28 cellular contexts compared by ENCODE assay signal in the genomic region with DNA sequence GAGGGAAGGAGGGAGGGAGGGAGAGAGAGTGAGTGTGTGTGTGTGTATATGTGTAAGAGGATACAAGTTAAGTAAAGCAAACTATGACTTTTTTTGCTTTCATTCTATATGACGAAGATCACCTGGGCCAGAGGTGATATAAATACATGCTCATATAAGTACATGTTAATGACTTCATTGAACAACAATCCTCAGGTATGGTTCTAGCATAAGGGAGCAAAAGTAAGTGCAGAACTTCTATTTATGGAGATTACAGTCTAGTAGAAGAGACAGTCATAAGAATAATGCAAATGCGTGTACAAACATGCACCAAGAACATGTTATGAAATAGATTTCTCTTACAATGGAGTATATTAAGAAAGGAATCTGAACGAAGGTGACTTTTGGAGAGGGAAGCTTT.
"Had no signal": no experiment of that assay in that cellular context is flagged by ENCODE, and none has a peak within 500 bp of the region (broad histone marks: within the 10 kb centered on the region; RNA-seq: fewer than 3 reads in every experiment).

No MANE protein-coding gene starts in this region.

- FAIRE-seq: kidney had no signal

- H3K27me3 ChIP-seq: hepatocyte, left lung, neural progenitor cell, neutrophil, right atrium auricular region, right lobe of liver, tibial nerve, vagina had no signal

- H3K4me1 ChIP-seq: left lung, lower lobe of right lung, neural progenitor cell, parathyroid adenoma, right atrium auricular region, right lobe of liver, tibial nerve, vagina had no signal

- H3K27me3 Mint-ChIP-seq: naive B cell; stimulated activated memory B cell treated with anti-CD40 and anti-IgM and Interleukin-4, amounts not matched to agents 10 μg/mL and 1 μg/mL and 100 μg/mL, for 72 hours; stimulated activated naive CD8-positive, alpha-beta T cell treated with anti-CD3 and anti-CD28 coated beads, Interleukin-15, amount 100 ng/mL, for 72 hours; type B pancreatic cell had no signal

- H3K4me3 Mint-ChIP-seq: mesothelial cell of epicardium; naive B cell; natural killer cell; nephron progenitor cell; neural progenitor cell; stimulated activated memory B cell treated with anti-CD40 and anti-IgM and Interleukin-4, amounts not matched to agents 10 μg/mL and 1 μg/mL and 100 μg/mL, for 72 hours; stimulated activated naive CD8-positive, alpha-beta T cell treated with anti-CD3 and anti-CD28 coated beads, Interleukin-15, amount 100 ng/mL, for 72 hours; type B pancreatic cell had no signal

- H3K9me3 ChIP-seq: left lung, lower lobe of right lung, neutrophil, right atrium auricular region, right lobe of liver, tibial nerve, vagina had no signal

- H3K4me1 Mint-ChIP-seq: naive B cell; natural killer cell; nephron progenitor cell; stimulated activated memory B cell treated with anti-CD40 and anti-IgM and Interleukin-4, amounts not matched to agents 10 μg/mL and 1 μg/mL and 100 μg/mL, for 72 hours; stimulated activated naive CD8-positive, alpha-beta T cell treated with anti-CD3 and anti-CD28 coated beads, Interleukin-15, amount 100 ng/mL, for 72 hours had no signal

- DNase-seq: kidney; left colon; left lung; lower lobe of right lung; mesendoderm; naive B cell; natural killer cell; nephron progenitor cell; occipital lobe; right lobe of liver; stimulated activated CD4-positive, alpha-beta T cell treated with anti-CD3 and anti-CD28 coated beads, Interleukin-1b, Interleukin-23, amount 100 ng/mL, for 48 hours; stimulated activated CD4-positive, alpha-beta T cell treated with anti-CD3 and anti-CD28 coated beads, Interleukin-2, amount 100 ng/mL, for 48 hours; stimulated activated CD4-positive, alpha-beta T cell treated with anti-CD3 and anti-CD28 coated beads, Interleukin-4, amount 100 ng/mL, for 4 hours; stimulated activated CD8-positive, alpha-beta memory T cell treated with anti-CD3 and anti-CD28 coated beads, Interleukin-4, amount 100 ng/mL, for 48 hours; stimulated activated naive CD4-positive, alpha-beta T cell treated with Interleukin-2 at 50 U/mL for 16 hours; stimulated activated naive CD8-positive, alpha-beta T cell treated with anti-CD3 and anti-CD28 coated beads, Interleukin-15, amount 100 ng/mL, for 72 hours; substantia nigra had no signal

- H3K4me3 ChIP-seq: hepatocyte, left lung, lower lobe of right lung, neural progenitor cell, right atrium auricular region, right lobe of liver, smooth muscle cell, tibial nerve, vagina had no signal

- ATAC-seq: left colon; left lung; lower lobe of right lung; natural killer cell; right lobe of liver; stimulated activated memory B cell treated with anti-CD40 and anti-IgM and Interleukin-4, amounts not matched to agents 10 μg/mL and 1 μg/mL and 100 μg/mL, for 72 hours; stimulated activated naive CD8-positive, alpha-beta T cell treated with anti-CD3 and anti-CD28 coated beads, Interleukin-15, amount 100 ng/mL, for 72 hours had no signal

- H3K36me3 Mint-ChIP-seq: mesothelial cell of epicardium; naive B cell; natural killer cell; neural progenitor cell; stimulated activated memory B cell treated with anti-CD40 and anti-IgM and Interleukin-4, amounts not matched to agents 10 μg/mL and 1 μg/mL and 100 μg/mL, for 72 hours; type B pancreatic cell had no signal

- H3K36me3 ChIP-seq: left lung, lower lobe of right lung, neural progenitor cell, neutrophil, right atrium auricular region, right lobe of liver, tibial nerve, vagina had no signal

- H3K27ac Mint-ChIP-seq: mesothelial cell of epicardium; naive B cell; natural killer cell; nephron progenitor cell; neural progenitor cell; stimulated activated memory B cell treated with anti-CD40 and anti-IgM and Interleukin-4, amounts not matched to agents 10 μg/mL and 1 μg/mL and 100 μg/mL, for 72 hours; stimulated activated naive CD8-positive, alpha-beta T cell treated with anti-CD3 and anti-CD28 coated beads, Interleukin-15, amount 100 ng/mL, for 72 hours; type B pancreatic cell had no signal

- H3K9me3 Mint-ChIP-seq: mesothelial cell of epicardium; nephron progenitor cell; neural progenitor cell; stimulated activated memory B cell treated with anti-CD40 and anti-IgM and Interleukin-4, amounts not matched to agents 10 μg/mL and 1 μg/mL and 100 μg/mL, for 72 hours; type B pancreatic cell had no signal

- H3K27ac ChIP-seq: hepatocyte, left lung, lower lobe of right lung, neural progenitor cell, neutrophil, parathyroid adenoma, right atrium auricular region, right lobe of liver, tibial nerve, vagina had no signal
